In the genomic region with DNA sequence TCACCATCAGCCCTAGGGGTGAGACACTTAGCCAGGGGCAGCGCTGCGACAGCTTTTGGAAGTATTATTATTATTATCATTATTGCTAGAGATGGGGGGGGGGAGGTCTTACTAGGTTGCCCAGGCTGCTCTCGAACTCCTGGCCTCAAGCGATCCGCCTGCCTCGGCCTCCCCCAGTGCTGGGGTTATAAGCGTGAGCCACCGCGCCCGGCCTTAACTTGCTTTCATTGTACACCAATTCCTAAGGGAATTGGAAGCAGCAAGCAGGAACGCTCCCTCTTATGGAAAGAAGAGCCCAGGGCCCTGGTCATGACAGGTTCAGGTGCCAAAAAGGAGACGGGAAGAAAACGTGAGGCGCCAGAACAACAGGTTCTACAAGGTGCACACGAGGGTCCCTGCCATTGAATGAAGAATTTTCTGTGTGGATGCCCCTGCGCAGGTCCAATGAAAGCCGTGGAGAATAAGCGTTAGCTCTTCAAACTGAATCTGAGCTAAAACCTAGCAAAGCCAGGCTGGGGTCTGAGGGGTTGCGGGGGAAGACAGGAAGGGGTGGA, we compare ENCODE assay signal across 8 cellular contexts. TPM values are rescaled to one million over a fixed set of nuclear protein-coding genes. Genes with fewer than 3 reads are reported as not detected.
A peak's percentile ranks its signal among the peaks of the same experiment; 100 is the strongest.
DNase-seq lines count a peak whose midpoint lies in the region; ATAC-seq and TF ChIP-seq lines count a peak whose summit lies in the region.

No MANE protein-coding gene starts in this region.

- H3K4me1 Mint-ChIP-seq in activated T-helper 2 cell treated with anti-CD3 and anti-CD28 coated beads, Interferon-gamma antibody, Interleukin-2, Interleukin-4, amounts not matched to agents 10 μg/mL and 5 μg/mL and 100 μg/mL, durations not matched to agents 14 hours and 24 hours and 36 hours (ENCODE audit: low read depth), result peaks cover 26% of the 10 kb centered on the region

- H3K4me3 ChIP-seq in A673 (ENCODE audit: low read depth, low read length, poor library complexity, severe bottlenecking) (peak overlapping the region; percentile 98), GM23248 (no peak overlapping the region; the same call in 1 of the 2 replicates), iPS-20b (ENCODE audit: low read length) (peak overlapping the region; percentile 97; the same call in 1 of the 2 replicates), aorta (ENCODE audit: low read length in 2 of 2) (no peak overlapping the region)

- H3K4me2 ChIP-seq in GM23248 (ENCODE audit: unreplicated experiment), result peak overlapping the region; percentile 45

- H3K27ac ChIP-seq in A673 (ENCODE audit: low read depth, low read length, poor library complexity, severe bottlenecking), result no peak overlapping the region
- no peak overlapping the region for H3K27ac ChIP-seq in GM23248
- no peak overlapping the region for H3K27ac ChIP-seq in iPS-20b (ENCODE audit: low read length)
- no peak overlapping the region for H3K27ac ChIP-seq in aorta (ENCODE audit: low read depth in 1 of 2, low read length in 2 of 2)

- 29 to 32% methylated on average over 18 to 19 of the region's 19 CpGs for WGBS in GM23248 (ENCODE audit: low coverage in 1 of 2, low lambda C conversion rate in 2 of 2, missing lambda C conversion rate in 2 of 2), 2 experiments
- WGBS in aorta, 2 donors, result 23 to 24% methylated on average over 19 of the region's 19 CpGs

- TF ChIP-seq CTCF in A673 (conservative IDR thresholded peaks at IDR 0.05; ENCODE audit: low read depth, low read length), result no peak

- intact Hi-C loops in A673 (cut with micrococcal nuclease; ENCODE audit: unreplicated experiment), result no loop called here
- intact Hi-C loops in activated T-helper 2 cell treated with anti-CD3 and anti-CD28 coated beads, Interferon-gamma antibody, Interleukin-2, Interleukin-4, amounts not matched to agents 10 μg/mL and 5 μg/mL and 100 μg/mL, durations not matched to agents 14 hours and 24 hours and 36 hours (cut with micrococcal nuclease), result loop anchor here (5.0 kb wide), 1 partner anchor 891 kb away; the partner anchor contains the start of gene CDC42EP4
- intact Hi-C loops in aorta (cut with DNase I), result loop anchor here (10.0 kb wide), 2 partner anchors 162 to 558 kb away; partner anchors contain the start of genes BTBD17 (in 1 of the 2), GPR142 (in 1 of the 2) and SDK2 (in 1 of the 2)

- ATAC-seq in GM21526 (IDR thresholded peaks at IDR 0.05; ENCODE audit: low FRiP score, unreplicated experiment) (no peak), aorta (ENCODE audit: low FRiP score) (no peak)

- H3K9ac ChIP-seq in GM23248 (no peak overlapping the region), iPS-20b (ENCODE audit: low read depth, low read length) (peak overlapping the region; percentile 60; the same call in 1 of the 2 replicates)

- no peak overlapping the region for H3K27ac Mint-ChIP-seq in activated T-helper 2 cell treated with anti-CD3 and anti-CD28 coated beads, Interferon-gamma antibody, Interleukin-2, Interleukin-4, amounts not matched to agents 10 μg/mL and 5 μg/mL and 100 μg/mL, durations not matched to agents 14 hours and 24 hours and 36 hours

- no TSS peak for BruUV-seq in A673 (replicated peaks; lab: Mats Ljungman, UMichigan)

- H3K9me3 ChIP-seq in A673 (ENCODE audit: low read depth, low read length, poor library complexity, severe bottlenecking) (no peaks in the 10 kb centered on the region), GM23248 (ENCODE audit: low read depth) (no peaks in the 10 kb centered on the region), iPS-20b (ENCODE audit: insufficient read depth, low read depth, low read length) (no peaks in the 10 kb centered on the region), aorta (ENCODE audit: control insufficient read depth, low read length) (no peaks in the 10 kb centered on the region)

- CTCF ChIA-PET in A673 (lab: Charles Lee), result interaction anchor here (0.6 to 1.3 kb wide), 6 partner anchors 10 to 988 kb away, joined by 3 to 10 read pairs (median 4); partner anchors contain the start of gene TTYH2

- H3K36me3 ChIP-seq in A673 (ENCODE audit: insufficient read depth, low read length, poor library complexity, severe bottlenecking) (peaks cover 40% of the 10 kb centered on the region), GM23248 (ENCODE audit: low read depth) (peaks cover 23% of the 10 kb centered on the region), iPS-20b (ENCODE audit: insufficient read depth, low read depth, low read length) (peaks cover 43% of the 10 kb centered on the region), aorta (ENCODE audit: control insufficient read depth in 1 of 2, insufficient read depth in 2 of 2, low read length in 1 of 2) (peaks cover 0 to 2% of the 10 kb centered on the region in 2 donors)

- DNase-seq in A673 (ENCODE audit: low spot score), result peak; percentile 33
- no peak for DNase-seq in GM23248
- no peak for DNase-seq in activated T-helper 2 cell treated with anti-CD3 and anti-CD28 coated beads, Interferon-gamma antibody, Interleukin-2, Interleukin-4, amounts not matched to agents 10 μg/mL and 5 μg/mL and 100 μg/mL, durations not matched to agents 14 hours and 24 hours and 36 hours (ENCODE audit: low spot score)
- no peak for DNase-seq in aorta
- no peak for DNase-seq in GOT3 (lab: John Stamatoyannopoulos, UW)
- no peak for DNase-seq in hippocampal formation (lab: John Stamatoyannopoulos, UW)

- in situ Hi-C loops in GM23248 (cut with MboI), result no loop called here

- 0 out of 2 replicates have a peak overlapping the region, but pooled peaks have one; percentile 46 for H2AFZ ChIP-seq in GM23248

- H3K79me2 ChIP-seq in GM23248 (ENCODE audit: insufficient read depth), result peaks cover 45% of the 10 kb centered on the region

- POLR2A ChIA-PET in A673 (lab: Charles Lee; ENCODE audit: low non-redundant PET), result interaction anchor here (0.6 kb wide), 1 partner anchor 327 kb away, joined by 7 read pairs; no protein-coding TSS in a partner anchor

- H3K27me3 ChIP-seq in A673 (replicated peaks; ENCODE audit: insufficient read depth, low read depth, low read length, poor library complexity) (no peaks in the 10 kb centered on the region), GM23248 (replicated peaks; ENCODE audit: insufficient read depth) (peaks cover 7% of the 10 kb centered on the region; the same call in 1 of the 2 replicates), iPS-20b (ENCODE audit: insufficient read depth, low read length) (peaks cover 24% of the 10 kb centered on the region), aorta (ENCODE audit: control insufficient read depth in 1 of 2, insufficient read depth in 2 of 2, low read length in 1 of 2) (no peaks in the 10 kb centered on the region)

- H3K36me3 Mint-ChIP-seq in activated T-helper 2 cell treated with anti-CD3 and anti-CD28 coated beads, Interferon-gamma antibody, Interleukin-2, Interleukin-4, amounts not matched to agents 10 μg/mL and 5 μg/mL and 100 μg/mL, durations not matched to agents 14 hours and 24 hours and 36 hours (ENCODE audit: low read depth), result peaks cover 37% of the 10 kb centered on the region

- H3K4me3 Mint-ChIP-seq in activated T-helper 2 cell treated with anti-CD3 and anti-CD28 coated beads, Interferon-gamma antibody, Interleukin-2, Interleukin-4, amounts not matched to agents 10 μg/mL and 5 μg/mL and 100 μg/mL, durations not matched to agents 14 hours and 24 hours and 36 hours (ENCODE audit: low read depth), result peak overlapping the region; percentile 98

- H3K27me3 Mint-ChIP-seq in activated T-helper 2 cell treated with anti-CD3 and anti-CD28 coated beads, Interferon-gamma antibody, Interleukin-2, Interleukin-4, amounts not matched to agents 10 μg/mL and 5 μg/mL and 100 μg/mL, durations not matched to agents 14 hours and 24 hours and 36 hours (ENCODE audit: low read depth), result peaks cover 15% of the 10 kb centered on the region

- H3F3A ChIP-seq in GM23248 (ENCODE audit: insufficient read depth), result peaks cover 31% of the 10 kb centered on the region

- no peaks in the 10 kb centered on the region for H3K9me2 ChIP-seq in GM23248 (ENCODE audit: insufficient read depth)

- H4K20me1 ChIP-seq in GM23248 (ENCODE audit: insufficient read depth), result peaks cover 9% of the 10 kb centered on the region

- H3K4me1 ChIP-seq in A673 (ENCODE audit: insufficient read depth, low read length, poor library complexity, severe bottlenecking) (peaks cover 16% of the 10 kb centered on the region), GM23248 (ENCODE audit: insufficient read depth) (peaks cover 16% of the 10 kb centered on the region), iPS-20b (ENCODE audit: insufficient read depth, low read length) (peaks cover 11% of the 10 kb centered on the region), aorta (ENCODE audit: control insufficient read depth in 1 of 2, insufficient read depth in 2 of 2, low read length in 2 of 2) (no peaks in the 10 kb centered on the region)

- H3K9me3 Mint-ChIP-seq in activated T-helper 2 cell treated with anti-CD3 and anti-CD28 coated beads, Interferon-gamma antibody, Interleukin-2, Interleukin-4, amounts not matched to agents 10 μg/mL and 5 μg/mL and 100 μg/mL, durations not matched to agents 14 hours and 24 hours and 36 hours, result no peaks in the 10 kb centered on the region

RNA-seq across cellular contexts. Expression of gene RPL38, which starts 0.5 kb away (rescaled TPM):
- total RNA-seq in A673 (2021) (936 and 996 TPM in 2 replicates), aorta (100 to 1,000 TPM; 597 to 622 TPM)
- total RNA-seq in GM23248 (2014; rRNA removed; shearing (Covaris generic)), result 87.6 and 176 TPM in 2 replicates
- polyA plus RNA-seq in GM23248 (2016; fragmentation: Nextera tagmentation; extraction: Ambion mirVana) (986 and 999 TPM in 2 replicates), aorta (1,000 to 10,000 TPM; 1,364 to 2,568 TPM)
- total RNA-seq in activated T-helper 2 cell treated with anti-CD3 and anti-CD28 coated beads, Interferon-gamma antibody, Interleukin-2, Interleukin-4, amounts not matched to agents 10 μg/mL and 5 μg/mL and 100 μg/mL, durations not matched to agents 14 hours and 24 hours and 36 hours, result 1,248 and 1,338 TPM in 2 replicates

RNA-seq across cellular contexts. Expression of gene TTYH2, which starts 10.4 kb away (rescaled TPM):
- total RNA-seq in A673 (2021) (13.7 and 15.4 TPM in 2 replicates), aorta (10 to 100 TPM in 1 of 2 donors, 1 to 10 TPM in 1; 4.4 to 13.0 TPM)
- 2.4 TPM in 1 of 2 replicates, not detected in the other for total RNA-seq in GM23248 (2014; rRNA removed; shearing (Covaris generic))
- polyA plus RNA-seq in GM23248 (2016; fragmentation: Nextera tagmentation; extraction: Ambion mirVana) (0.19 and 0.38 TPM in 2 replicates), aorta (1 to 10 TPM; 3.1 to 4.4 TPM)
- total RNA-seq in activated T-helper 2 cell treated with anti-CD3 and anti-CD28 coated beads, Interferon-gamma antibody, Interleukin-2, Interleukin-4, amounts not matched to agents 10 μg/mL and 5 μg/mL and 100 μg/mL, durations not matched to agents 14 hours and 24 hours and 36 hours, result 17.0 and 19.6 TPM in 2 replicates

Comparison
In these comparisons a context has a peak if more than half of its experiments do, and no peak if none do; other contexts are left out.
1. H3K4me3 ChIP-seq: peak in A673 (single experiment) and iPS-20b (single experiment); none in GM23248 (single experiment) and aorta (0 of 2).